12 cellular contexts compared by ENCODE assay signal in genomic region chr22:38104084-38104483, GRCh38. TPM values are rescaled to one million over a fixed set of nuclear protein-coding genes. Genes with fewer than 3 reads are reported as not detected.
DNase-seq lines count a peak whose midpoint lies in the region; ATAC-seq, FAIRE-seq and TF ChIP-seq lines count a peak whose summit lies in the region.
"Had no signal": no experiment of that assay in that cellular context is flagged by ENCODE, and none has a peak within 500 bp of the region (broad histone marks: within the 10 kb centered on the region; RNA-seq: fewer than 3 reads in every experiment).

No MANE protein-coding gene starts in this region.

- peak; percentile 72 to 88 (median 77) for ATAC-seq in psoas muscle
- ATAC-seq in GM21515 (IDR thresholded peaks at IDR 0.05; ENCODE audit: unreplicated experiment) = no peak
- ATAC-seq: esophagus mucosa, pancreas had no signal

- H3K9me3 ChIP-seq in psoas muscle = no peaks in the 10 kb centered on the region
- H3K9me3 ChIP-seq: pancreas had no signal

- no peaks in the 10 kb centered on the region for H3K36me3 ChIP-seq in psoas muscle (ENCODE audit: insufficient read depth in 1 of 2, low read depth in 1 of 2)
- H3K36me3 ChIP-seq: pancreas had no signal

- DNase-seq in NCI-H1417 (lab: John Stamatoyannopoulos, UW) (peak in 2 of 3 experiments; percentile 0), NCI-H1417 treated with DMSO at 0.1 percent for 48 hours (lab: John Stamatoyannopoulos, UW) (no peak), NB4 (ENCODE audit: low read depth) (peak; percentile 53), epithelial cell of esophagus (ENCODE audit: low read depth) (no peak), psoas muscle (peak in 1 of 2 donors; percentile 54), NCI-H2196 treated with DMSO at 0.1 percent for 48 hours (lab: John Stamatoyannopoulos, UW; ENCODE audit: unreplicated experiment) (no peak), frontal cortex (ENCODE audit: low spot score in 2 of 2) (no peak)
- DNase-seq: activated T-cell treated with anti-CD3 and anti-CD28 coated beads, Interleukin-2, amount 50 U/mL, for 48 hours; pancreas had no signal

- no peak for FAIRE-seq in frontal cortex (lab: Jason Lieb, UNC)
- FAIRE-seq: pancreas had no signal

- intact Hi-C loops in psoas muscle (cut with DNase I) = loop anchor here in 1 of 2 donors (2.0 kb wide), 1 partner anchor 51 kb away; no protein-coding TSS in a partner anchor

- TF ChIP-seq CTCF in NB4 (IDR thresholded peaks at IDR 0.05; ENCODE audit: low read depth, low read length) (peak; percentile 53), epithelial cell of esophagus (IDR thresholded peaks at IDR 0.05; ENCODE audit: insufficient read depth, low read depth, low read length, missing control alignments) (peak; percentile 29), psoas muscle (IDR thresholded peaks at IDR 0.05) (peak; percentile 47)

- H3K27me3 ChIP-seq in psoas muscle (ENCODE audit: insufficient read depth in 3 of 3, low read length in 2 of 3) = no peaks in the 10 kb centered on the region
- H3K27me3 ChIP-seq: pancreas had no signal

- TF ChIP-seq POLR2A in NB4 (IDR thresholded peaks at IDR 0.05; ENCODE audit: extremely low read depth, insufficient read length) = no peak

- 67 to 83% (median 72%) methylated on average over 6 of the region's 6 CpGs for WGBS in psoas muscle, 3 donors

- H3K4me3 ChIP-seq in NB4 (ENCODE audit: low read depth, low read length) (no peak overlapping the region), epithelial cell of esophagus (ENCODE audit: low read length) (no peak overlapping the region), psoas muscle (no peak overlapping the region)
- H3K4me3 ChIP-seq: pancreas had no signal

- H3K4me1 ChIP-seq in psoas muscle = no peaks in the 10 kb centered on the region

- no peak overlapping the region for H3K27ac ChIP-seq in psoas muscle
- H3K27ac ChIP-seq: pancreas, RWPE1 had no signal

RNA-seq across cellular contexts. Expression of gene BAIAP2L2, which starts 6.4 kb away (rescaled TPM):
- total RNA-seq in psoas muscle (under 1 TPM in 3 of 4 donors, not detected in 1; 0.26 to 0.71 (median 0.56) TPM), frontal cortex (under 0.01 TPM)
- polyA plus RNA-seq in psoas muscle = 1 to 10 TPM in 1 of 3 donors, under 1 TPM in 2; 0.23 to 5.1 (median 0.55) TPM

RNA-seq across cellular contexts. Expression of gene SLC16A8, which starts 20.1 kb away (rescaled TPM):
- total RNA-seq in psoas muscle (under 1 TPM in 1 of 4 donors, not detected in 3; 0.23 TPM), frontal cortex (3.7 TPM)
- polyA plus RNA-seq in psoas muscle = 1 to 10 TPM in 1 of 3 donors, under 1 TPM in 2; 0.25 to 1.0 (median 0.33) TPM

RNA-seq across cellular contexts. Expression of gene PICK1, which starts 46.9 kb away (rescaled TPM):
- total RNA-seq in psoas muscle (10 to 100 TPM; 11.9 to 31.5 (median 17.8) TPM), frontal cortex (24.9 TPM)
- polyA plus RNA-seq in psoas muscle = 10 to 100 TPM; 15.2 to 19.6 (median 18.9) TPM

Comparison
In these comparisons a context has a peak if more than half of its experiments do, and no peak if none do; other contexts are left out.
1. DNase-seq: peak in NCI-H1417 (2 of 3) and NB4 (single experiment); none in NCI-H1417 treated with DMSO at 0.1 percent for 48 hours (single experiment), epithelial cell of esophagus (single experiment), NCI-H2196 treated with DMSO at 0.1 percent for 48 hours (single experiment) and frontal cortex (0 of 2).
2. Peak in every context shown above with its lines, with median percentiles within 50 percentile points of each other: CTCF ChIP-seq.